ENCODE assay signal across 22 cellular contexts in the genomic region with DNA sequence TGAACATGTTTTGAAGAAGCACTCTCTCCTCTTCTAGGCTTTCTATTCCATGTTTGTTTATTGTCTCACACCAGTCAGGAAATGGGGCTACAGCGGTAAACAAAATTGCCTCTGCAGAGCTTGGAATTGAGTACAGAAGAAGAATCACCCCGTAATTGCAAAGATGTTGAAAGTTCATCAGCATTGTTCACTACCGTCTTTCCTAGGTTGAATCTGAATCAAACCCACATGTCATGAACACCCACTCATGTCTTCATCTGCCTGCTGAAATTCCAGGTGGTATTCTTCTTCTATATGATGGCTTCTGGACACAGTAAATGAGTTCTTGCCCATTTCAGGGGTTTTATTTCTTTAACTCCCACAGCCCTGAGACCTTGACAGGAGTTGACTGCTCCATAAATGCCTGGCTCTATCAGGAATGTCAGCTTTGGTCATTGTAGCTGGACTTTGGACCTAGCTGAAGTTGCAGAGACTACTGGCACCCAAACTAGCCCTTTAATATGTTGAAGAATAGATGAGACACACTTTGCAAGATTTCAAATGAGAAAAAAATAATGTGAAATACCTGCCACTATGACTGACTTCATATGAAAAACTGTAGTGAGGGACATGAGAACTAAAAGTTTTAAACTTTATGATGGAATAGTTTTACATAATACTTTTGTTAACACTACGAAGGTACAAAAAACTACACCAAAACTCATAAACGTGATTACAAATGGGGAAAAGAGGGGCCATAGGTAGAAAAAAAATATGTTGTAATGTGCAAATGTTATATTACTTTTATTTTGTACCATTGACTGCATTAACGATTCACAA.
DNase-seq lines count a peak whose midpoint lies in the region; ATAC-seq and TF ChIP-seq lines count a peak whose summit lies in the region.
"Had no signal": no experiment of that assay in that cellular context is flagged by ENCODE, and none has a peak within 500 bp of the region (broad histone marks: within the 10 kb centered on the region; RNA-seq: fewer than 3 reads in every experiment).

No MANE protein-coding gene starts in this region.

- peak overlapping the region; percentile 14 for H3K27ac Mint-ChIP-seq in neural crest cell (ENCODE audit: unreplicated experiment)
- H3K27ac Mint-ChIP-seq: CD4-positive, alpha-beta T cell had no signal

- peak; percentile 43 for DNase-seq in HT-29 (ENCODE audit: low spot score)
- DNase-seq in SW480 (ENCODE audit: low spot score) = peak; percentile 18
- no peak for DNase-seq in left lobe of liver (ENCODE audit: low spot score)
- no peak for DNase-seq in neural crest cell (ENCODE audit: low read depth, low spot score)
- DNase-seq in AG08396 (ENCODE audit: low spot score) = no peak
- no peak for DNase-seq in activated CD4-positive, CD25-positive, alpha-beta regulatory T cell (lab: John Stamatoyannopoulos, UW)
- no peak for DNase-seq in activated CD8-positive, alpha-beta memory T cell treated with anti-CD3 and anti-CD28 coated beads, Interleukin-2, amount 50 U/mL, for 48 hours
- DNase-seq: AML-193; CD4-positive, alpha-beta T cell; NCI-H1092; NCI-H1417 treated with DMSO at 0.1 percent for 48 hours; NCI-H187; NCI-H2081 treated with DMSO at 0.1 percent for 48 hours; NCI-H446; NCI-H524 treated with DMSO at 0.1 percent for 48 hours; NCI-H82; NK-92 treated with Interleukin-12 subunit alpha and Interleukin-12 subunit beta, amount 100 ng/mL, for 24 hours; PC-9; SJCRH30 had no signal

- TF ChIP-seq CTCF in neural crest cell (conservative IDR thresholded peaks at IDR 0.05) = no peak

- no peak overlapping the region for H3K4me3 Mint-ChIP-seq in neural crest cell
- H3K4me3 Mint-ChIP-seq: CD4-positive, alpha-beta T cell; IgD-negative memory B cell had no signal

- H3K4me1 Mint-ChIP-seq in neural crest cell = peaks cover 42% of the 10 kb centered on the region

- peak; percentile 83 for ATAC-seq in left lobe of liver
- ATAC-seq: Right ventricle myocardium inferior, SK-N-SH treated with all-trans-retinoic acid at 6 μM for 48 hours had no signal

- H3K27me3 Mint-ChIP-seq in neural crest cell (ENCODE audit: low read depth) = no peaks in the 10 kb centered on the region
- H3K27me3 Mint-ChIP-seq: CD4-positive, alpha-beta T cell; IgD-negative memory B cell had no signal

- no peaks in the 10 kb centered on the region for H3K36me3 Mint-ChIP-seq in neural crest cell (ENCODE audit: low read depth)
- H3K36me3 Mint-ChIP-seq: IgD-negative memory B cell had no signal

- H3K9me3 Mint-ChIP-seq in neural crest cell = peaks cover 2% of the 10 kb centered on the region
- H3K9me3 Mint-ChIP-seq: CD4-positive, alpha-beta T cell; IgD-negative memory B cell had no signal

Comparison
In these comparisons a context has a peak if more than half of its experiments do, and no peak if none do; other contexts are left out.
1. DNase-seq: peak in HT-29 (single experiment) and SW480 (single experiment); none in left lobe of liver (single experiment), neural crest cell (single experiment), AG08396 (single experiment), activated CD4-positive, CD25-positive, alpha-beta regulatory T cell (0 of 4) and activated CD8-positive, alpha-beta memory T cell treated with anti-CD3 and anti-CD28 coated beads, Interleukin-2, amount 50 U/mL, for 48 hours (single experiment).